Comparison of ENCODE assay signal across 10 cellular contexts in genomic region chrX:109281478-109282275, GRCh38.
A peak's percentile ranks its signal among the peaks of the same experiment; 100 is the strongest.
DNase-seq lines count a peak whose midpoint lies in the region; ATAC-seq and TF ChIP-seq lines count a peak whose summit lies in the region.
"Had no signal": no experiment of that assay in that cellular context is flagged by ENCODE, and none has a peak within 500 bp of the region (broad histone marks: within the 10 kb centered on the region; RNA-seq: fewer than 3 reads in every experiment).

No MANE protein-coding gene starts in this region.

- H3K9me3 ChIP-seq in ascending aorta, result no peaks in the 10 kb centered on the region

- no peak overlapping the region for H3K4me3 ChIP-seq in GM06990 (replicated peaks; ENCODE audit: low read depth, low read length)
- no peak overlapping the region for H3K4me3 ChIP-seq in dorsolateral prefrontal cortex
- H3K4me3 ChIP-seq in ascending aorta, result no peak overlapping the region

- intact Hi-C loops in dorsolateral prefrontal cortex (cut with DNase I), result no loop called here
- intact Hi-C loops in ascending aorta (cut with DNase I), result no loop called here

- no peaks in the 10 kb centered on the region for H3K4me1 ChIP-seq in ascending aorta

- no peak for TF ChIP-seq CTCF in GM06990 (IDR thresholded peaks at IDR 0.05; ENCODE audit: insufficient read depth, low read length, poor library complexity, severe bottlenecking)
- TF ChIP-seq CTCF in dorsolateral prefrontal cortex (IDR thresholded peaks at IDR 0.05 in 54 of 56, conservative IDR thresholded peaks at IDR 0.05 in 2 of 56; ENCODE audit: low read depth in 1 of 56, partially characterized antibody in 56 of 56), result no peak
- no peak for TF ChIP-seq CTCF in ascending aorta (IDR thresholded peaks at IDR 0.05)

- ATAC-seq in GM21526 (IDR thresholded peaks at IDR 0.05; ENCODE audit: low FRiP score, unreplicated experiment), result peak; percentile 83
- peak; percentile 72 for ATAC-seq in HG03460 (IDR thresholded peaks at IDR 0.05; ENCODE audit: unreplicated experiment)
- ATAC-seq: T-cell had no signal

- no peaks in the 10 kb centered on the region for H3K27me3 ChIP-seq in GM06990 (replicated peaks; ENCODE audit: control insufficient read depth, insufficient read depth, low read length)
- H3K27me3 ChIP-seq in dorsolateral prefrontal cortex, result peaks cover 0 to 68% (median 17%) of the 10 kb centered on the region in 45 donors
- H3K27me3 ChIP-seq in ascending aorta, result no peaks in the 10 kb centered on the region

- DNase-seq in GM06990 (ENCODE audit: extremely low read depth, insufficient read length) (peak; percentile 30), foreskin melanocyte (peak; percentile 30), dorsolateral prefrontal cortex (no peak), NCI-H146 (lab: John Stamatoyannopoulos, UW) (no peak), ascending aorta (ENCODE audit: low spot score in 2 of 2) (no peak)
- DNase-seq in activated naive CD4-positive, alpha-beta T cell treated with Interleukin-2 at 50 U/mL for 16 hours, result no peak
- DNase-seq: stimulated activated CD4-positive, alpha-beta T cell treated with anti-CD3 and anti-CD28 coated beads, Interleukin-12 subunit alpha, Interleukin-12 subunit beta, amount 100 ng/mL, for 4 hours; T-cell had no signal

- H3K27ac ChIP-seq in dorsolateral prefrontal cortex, result no peak overlapping the region
- no peak overlapping the region for H3K27ac ChIP-seq in ascending aorta

- H3K36me3 ChIP-seq in GM06990 (ENCODE audit: control insufficient read depth, insufficient read depth, low read length), result no peaks in the 10 kb centered on the region
- H3K36me3 ChIP-seq in ascending aorta, result no peaks in the 10 kb centered on the region

Comparison
In these comparisons a context has a peak if more than half of its experiments do, and no peak if none do; other contexts are left out.
1. DNase-seq: peak in GM06990 (single experiment) and foreskin melanocyte (single experiment); none in activated naive CD4-positive, alpha-beta T cell treated with Interleukin-2 at 50 U/mL for 16 hours (single experiment), dorsolateral prefrontal cortex (0 of 10), NCI-H146 (single experiment) and ascending aorta (0 of 2).